8 cellular contexts compared by ENCODE assay signal in the genomic region with DNA sequence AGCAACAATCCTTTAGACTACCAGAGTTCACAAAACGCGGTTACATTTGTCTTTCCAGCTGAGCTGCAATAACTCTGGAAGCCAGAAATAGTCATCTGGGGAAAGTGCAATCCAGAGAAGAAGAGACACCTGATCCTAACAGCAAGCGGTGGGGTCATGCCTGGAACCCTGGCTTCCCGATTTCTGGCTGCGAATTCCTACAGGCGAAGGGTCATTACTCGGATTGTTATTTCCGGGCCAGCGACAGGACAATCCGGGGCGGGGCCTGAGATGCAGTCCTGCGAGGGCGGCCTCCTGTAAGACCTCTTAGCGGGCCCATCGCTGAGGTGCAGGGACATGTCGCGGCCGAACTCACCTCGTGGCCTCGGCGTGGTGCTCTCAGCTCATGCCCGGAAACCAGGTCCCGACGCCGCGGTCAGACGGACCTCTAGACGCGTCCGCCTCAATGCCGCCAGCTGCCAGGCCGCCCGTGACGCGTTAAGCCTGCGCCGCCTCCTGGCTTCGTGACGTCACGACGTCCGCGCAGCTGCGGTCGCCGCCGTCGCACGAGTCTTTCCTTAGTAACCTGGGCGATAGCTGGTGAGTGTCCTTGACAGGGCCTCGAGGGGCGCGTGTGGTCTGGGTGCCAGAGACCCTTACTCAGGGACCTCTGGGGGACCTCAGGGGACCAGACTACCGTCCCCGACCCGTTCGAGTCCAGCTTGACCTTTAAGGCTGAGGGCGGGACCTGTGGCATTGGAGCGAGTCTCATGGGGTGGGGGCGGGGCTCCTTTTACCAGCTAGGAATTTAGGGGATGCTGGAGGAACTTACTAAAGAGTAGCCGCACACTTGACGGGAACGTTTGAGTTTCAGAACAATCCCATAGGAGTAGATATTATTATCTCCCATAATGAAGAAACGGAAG. TPM values are rescaled to one million over a fixed set of nuclear protein-coding genes. Genes with fewer than 3 reads are reported as not detected.
DNase-seq lines count a peak whose midpoint lies in the region; ATAC-seq and TF ChIP-seq lines count a peak whose summit lies in the region.

A gene with protein sequence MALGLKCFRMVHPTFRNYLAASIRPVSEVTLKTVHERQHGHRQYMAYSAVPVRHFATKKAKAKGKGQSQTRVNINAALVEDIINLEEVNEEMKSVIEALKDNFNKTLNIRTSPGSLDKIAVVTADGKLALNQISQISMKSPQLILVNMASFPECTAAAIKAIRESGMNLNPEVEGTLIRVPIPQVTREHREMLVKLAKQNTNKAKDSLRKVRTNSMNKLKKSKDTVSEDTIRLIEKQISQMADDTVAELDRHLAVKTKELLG (plus strand): TSS at position 523 of the 905 bp plus-strand sequence. CDS start 6,010 bp downstream, outside the sequence.
A gene with protein sequence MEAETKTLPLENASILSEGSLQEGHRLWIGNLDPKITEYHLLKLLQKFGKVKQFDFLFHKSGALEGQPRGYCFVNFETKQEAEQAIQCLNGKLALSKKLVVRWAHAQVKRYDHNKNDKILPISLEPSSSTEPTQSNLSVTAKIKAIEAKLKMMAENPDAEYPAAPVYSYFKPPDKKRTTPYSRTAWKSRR (minus strand): TSS at position 481 of the 905 bp plus-strand sequence. CDS start 3,348 bp downstream, outside the sequence.

- TF ChIP-seq POLR2A in GM19193 (IDR thresholded peaks at IDR 0.05; ENCODE audit: extremely low read depth, insufficient read depth, insufficient read length) = peak; percentile 90

- H3K9me3 Mint-ChIP-seq in activated CD4-positive, alpha-beta T cell treated with anti-CD3 and anti-CD28 coated beads, Interleukin-2, amount 10 ng/mL, durations not matched to agents 7 days and 5 days = no peaks in the 10 kb centered on the region

- POLR2A ChIA-PET in activated CD4-positive, alpha-beta T cell treated with anti-CD3 and anti-CD28 coated beads, Interleukin-2, amount 10 ng/mL, durations not matched to agents 7 days and 5 days (lab: Charles Lee) = no interaction called here

- peak within 1 kb of the TSS; percentile 70 for H3K4me3 ChIP-seq in BE2C (ENCODE audit: low read depth, low read length)

- H3K9me3 ChIP-seq in BE2C = no peaks in the 10 kb centered on the region

- CTCF ChIA-PET in activated CD4-positive, alpha-beta T cell treated with anti-CD3 and anti-CD28 coated beads, Interleukin-2, amount 10 ng/mL, durations not matched to agents 7 days and 5 days (lab: Charles Lee) = interaction anchor here (0.9 to 1.1 kb wide), 2 partner anchors 17 to 21 kb away, joined by 3 to 5 read pairs; no protein-coding TSS in a partner anchor

- TF ChIP-seq CTCF in BE2C (IDR thresholded peaks at IDR 0.05; ENCODE audit: low read depth, low read length) = no peak

- DNase-seq in BE2C (peak; percentile 94), NCI-H524 (lab: John Stamatoyannopoulos, UW) (peak; percentile 85 to 90), cortex of kidney (lab: John Stamatoyannopoulos, UW) (peak; percentile 63), left kidney (ENCODE audit: low read depth, low spot score) (peak; percentile 96)
- DNase-seq in activated CD4-positive, alpha-beta T cell treated with anti-CD3 and anti-CD28 coated beads, Interleukin-2, amount 10 ng/mL, durations not matched to agents 7 days and 5 days = peak; percentile 89
- DNase-seq in stimulated activated CD4-positive, alpha-beta T cell treated with anti-CD3 and anti-CD28 coated beads, Interleukin-1b, Interleukin-23, amount 100 ng/mL, for 48 hours = peak; percentile 91

- peaks cover 54% of the 10 kb centered on the region for H3K4me1 Mint-ChIP-seq in activated CD4-positive, alpha-beta T cell treated with anti-CD3 and anti-CD28 coated beads, Interleukin-2, amount 10 ng/mL, durations not matched to agents 7 days and 5 days

- no peaks in the 10 kb centered on the region for H3K27me3 Mint-ChIP-seq in activated CD4-positive, alpha-beta T cell treated with anti-CD3 and anti-CD28 coated beads, Interleukin-2, amount 10 ng/mL, durations not matched to agents 7 days and 5 days

- peak; percentile 94 for ATAC-seq in HG03432 (IDR thresholded peaks at IDR 0.05; ENCODE audit: unreplicated experiment)

- H3K36me3 ChIP-seq in BE2C = peaks cover 20% of the 10 kb centered on the region

- peak within 1 kb of the TSS; percentile 89 for H3K4me3 Mint-ChIP-seq in activated CD4-positive, alpha-beta T cell treated with anti-CD3 and anti-CD28 coated beads, Interleukin-2, amount 10 ng/mL, durations not matched to agents 7 days and 5 days

- peaks cover 18% of the 10 kb centered on the region for H3K36me3 Mint-ChIP-seq in activated CD4-positive, alpha-beta T cell treated with anti-CD3 and anti-CD28 coated beads, Interleukin-2, amount 10 ng/mL, durations not matched to agents 7 days and 5 days (ENCODE audit: low read depth)

- H3K27ac Mint-ChIP-seq in activated CD4-positive, alpha-beta T cell treated with anti-CD3 and anti-CD28 coated beads, Interleukin-2, amount 10 ng/mL, durations not matched to agents 7 days and 5 days = peak within 1 kb of the TSS; percentile 100

- no peaks in the 10 kb centered on the region for H3K27me3 ChIP-seq in BE2C

- peaks cover 4% of the 10 kb centered on the region; the same call in 1 of the 2 replicates for H3K4me1 ChIP-seq in BE2C

RNA-seq across cellular contexts. Expression of the first gene that starts in this region (rescaled TPM):
- 41.2 TPM for polyA plus RNA-seq in BE2C (2012; ENCODE audit: insufficient read depth, insufficient read length, low read depth)
- total RNA-seq in activated CD4-positive, alpha-beta T cell treated with anti-CD3 and anti-CD28 coated beads, Interleukin-2, amount 10 ng/mL, durations not matched to agents 7 days and 5 days = 10 to 100 TPM; 34.1 to 35.4 TPM

RNA-seq across cellular contexts. Expression of the second gene that starts in this region (rescaled TPM):
- 57.4 TPM for polyA plus RNA-seq in BE2C (2012; ENCODE audit: insufficient read depth, insufficient read length, low read depth)
- 10 to 100 TPM; 21.5 to 23.6 TPM for total RNA-seq in activated CD4-positive, alpha-beta T cell treated with anti-CD3 and anti-CD28 coated beads, Interleukin-2, amount 10 ng/mL, durations not matched to agents 7 days and 5 days

Comparison
In these comparisons a context has a peak if more than half of its experiments do, and no peak if none do; other contexts are left out.
1. Peak in every context shown above with its lines: DNase-seq, ATAC-seq and H3K4me3 ChIP-seq.